ENCODE assay signal across 15 cellular contexts in the genomic region with DNA sequence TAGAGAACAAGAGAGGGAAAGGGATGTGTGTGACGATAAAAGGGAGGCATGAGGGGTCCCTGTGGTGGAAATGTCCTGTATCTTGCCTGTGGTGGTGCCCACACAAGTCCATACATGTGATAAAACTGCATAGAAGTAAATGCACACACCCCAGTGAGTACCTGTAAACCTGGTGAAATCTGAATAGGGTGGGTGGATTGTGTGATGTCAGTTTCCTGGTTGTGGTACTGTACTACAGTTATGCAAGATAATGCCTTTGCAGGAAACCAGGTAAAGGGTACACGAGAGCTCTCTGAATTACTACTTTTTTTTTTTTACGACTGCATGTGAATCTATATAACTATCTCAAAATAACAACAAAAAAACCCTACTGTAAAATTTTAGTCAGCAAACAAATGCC. TPM values are rescaled to one million over a fixed set of nuclear protein-coding genes. Genes with fewer than 3 reads are reported as not detected.
A peak's percentile ranks its signal among the peaks of the same experiment; 100 is the strongest.
DNase-seq lines count a peak whose midpoint lies in the region; ATAC-seq and TF ChIP-seq lines count a peak whose summit lies in the region.
"Had no signal": no experiment of that assay in that cellular context is flagged by ENCODE, and none has a peak within 500 bp of the region (broad histone marks: within the 10 kb centered on the region; RNA-seq: fewer than 3 reads in every experiment).

No MANE protein-coding gene starts in this region.

- intact Hi-C loops in activated CD4-positive, alpha-beta memory T cell treated with anti-CD3 and anti-CD28 coated beads for 36 hours (cut with micrococcal nuclease) = no loop called here

- CTCF ChIA-PET in activated CD8-positive, alpha-beta T cell treated with anti-CD3 and anti-CD28 coated beads, Interleukin-2, amount 10 ng/mL, durations not matched to agents 7 days and 5 days (lab: Charles Lee) = interaction anchor here (1.0 to 1.7 kb wide), 3 partner anchors 10 to 47 kb away, joined by 4 to 11 read pairs (median 4); no protein-coding TSS in a partner anchor
- CTCF ChIA-PET in activated CD4-positive, alpha-beta memory T cell treated with anti-CD3 and anti-CD28 coated beads for 36 hours (lab: Charles Lee) = interaction anchor here (0.7 to 1.4 kb wide), 3 partner anchors 23 to 60 kb away, joined by 3 read pairs; partner anchors contain the start of gene MRPL44

- no peaks in the 10 kb centered on the region for H3K27me3 Mint-ChIP-seq in activated naive CD8-positive, alpha-beta T cell
- no peaks in the 10 kb centered on the region for H3K27me3 Mint-ChIP-seq in activated naive CD8-positive, alpha-beta T cell treated with anti-CD3 and anti-CD28 coated beads for 36 hours
- H3K27me3 Mint-ChIP-seq in activated CD8-positive, alpha-beta T cell treated with anti-CD3 and anti-CD28 coated beads, Interleukin-2, amount 10 ng/mL, durations not matched to agents 7 days and 5 days (ENCODE audit: low read depth) = no peaks in the 10 kb centered on the region
- no peaks in the 10 kb centered on the region for H3K27me3 Mint-ChIP-seq in naive thymus-derived CD8-positive, alpha-beta T cell
- no peaks in the 10 kb centered on the region for H3K27me3 Mint-ChIP-seq in activated CD4-positive, alpha-beta memory T cell treated with anti-CD3 and anti-CD28 coated beads for 36 hours

- DNase-seq in activated naive CD8-positive, alpha-beta T cell treated with anti-CD3 and anti-CD28 coated beads for 36 hours = no peak
- no peak for DNase-seq in activated CD8-positive, alpha-beta T cell treated with anti-CD3 and anti-CD28 coated beads, Interleukin-2, amount 10 ng/mL, durations not matched to agents 7 days and 5 days
- DNase-seq in epithelial cell of esophagus (ENCODE audit: low read depth) (peak; percentile 77), RKO (ENCODE audit: low spot score) (no peak), NCI-H82 (lab: John Stamatoyannopoulos, UW) (no peak)
- peak in 1 of 10 donors; percentile 35 for DNase-seq in naive thymus-derived CD8-positive, alpha-beta T cell
- no peak for DNase-seq in activated CD4-positive, alpha-beta memory T cell treated with anti-CD3 and anti-CD28 coated beads for 36 hours
- DNase-seq: COR-L47, H9, NCI-H1048, NCI-H146, NCI-H2081 treated with DMSO at 0.1 percent for 48 hours, NCI-H510A treated with DMSO at 0.1 percent for 48 hours had no signal

- no peak for TF ChIP-seq CTCF in epithelial cell of esophagus (IDR thresholded peaks at IDR 0.05; ENCODE audit: insufficient read depth, low read depth, low read length, missing control alignments)

- H3K36me3 Mint-ChIP-seq in activated naive CD8-positive, alpha-beta T cell = peaks cover 4% of the 10 kb centered on the region
- H3K36me3 Mint-ChIP-seq in activated naive CD8-positive, alpha-beta T cell treated with anti-CD3 and anti-CD28 coated beads for 36 hours = peaks cover 10% of the 10 kb centered on the region
- H3K36me3 Mint-ChIP-seq in activated CD8-positive, alpha-beta T cell treated with anti-CD3 and anti-CD28 coated beads, Interleukin-2, amount 10 ng/mL, durations not matched to agents 7 days and 5 days (ENCODE audit: low read depth) = peaks cover 4% of the 10 kb centered on the region
- no peaks in the 10 kb centered on the region for H3K36me3 Mint-ChIP-seq in naive thymus-derived CD8-positive, alpha-beta T cell
- H3K36me3 Mint-ChIP-seq in activated CD4-positive, alpha-beta memory T cell treated with anti-CD3 and anti-CD28 coated beads for 36 hours = no peaks in the 10 kb centered on the region

- H3K4me3 ChIP-seq in epithelial cell of esophagus (ENCODE audit: low read length) = no peak overlapping the region

- H3K9me3 Mint-ChIP-seq in activated naive CD8-positive, alpha-beta T cell (ENCODE audit: low read depth) = no peaks in the 10 kb centered on the region
- H3K9me3 Mint-ChIP-seq in activated naive CD8-positive, alpha-beta T cell treated with anti-CD3 and anti-CD28 coated beads for 36 hours = no peaks in the 10 kb centered on the region
- H3K9me3 Mint-ChIP-seq in activated CD8-positive, alpha-beta T cell treated with anti-CD3 and anti-CD28 coated beads, Interleukin-2, amount 10 ng/mL, durations not matched to agents 7 days and 5 days (ENCODE audit: insufficient read depth) = no peaks in the 10 kb centered on the region
- H3K9me3 Mint-ChIP-seq in naive thymus-derived CD8-positive, alpha-beta T cell = no peaks in the 10 kb centered on the region
- H3K9me3 Mint-ChIP-seq in activated CD4-positive, alpha-beta memory T cell treated with anti-CD3 and anti-CD28 coated beads for 36 hours = no peaks in the 10 kb centered on the region
- H3K9me3 Mint-ChIP-seq: H9 had no signal

- H3K4me3 Mint-ChIP-seq in activated naive CD8-positive, alpha-beta T cell = peak overlapping the region; percentile 9
- no peak overlapping the region for H3K4me3 Mint-ChIP-seq in activated naive CD8-positive, alpha-beta T cell treated with anti-CD3 and anti-CD28 coated beads for 36 hours
- no peak overlapping the region for H3K4me3 Mint-ChIP-seq in activated CD8-positive, alpha-beta T cell treated with anti-CD3 and anti-CD28 coated beads, Interleukin-2, amount 10 ng/mL, durations not matched to agents 7 days and 5 days
- H3K4me3 Mint-ChIP-seq in naive thymus-derived CD8-positive, alpha-beta T cell = peak overlapping the region in 4 of 10 donors; percentile 4 to 12 (median 8)
- no peak overlapping the region for H3K4me3 Mint-ChIP-seq in activated CD4-positive, alpha-beta memory T cell treated with anti-CD3 and anti-CD28 coated beads for 36 hours
- H3K4me3 Mint-ChIP-seq: H9 had no signal

- POLR2A ChIA-PET in activated CD8-positive, alpha-beta T cell treated with anti-CD3 and anti-CD28 coated beads, Interleukin-2, amount 10 ng/mL, durations not matched to agents 7 days and 5 days (lab: Charles Lee) = no interaction called here
- POLR2A ChIA-PET in naive thymus-derived CD8-positive, alpha-beta T cell (lab: Charles Lee) = no interaction called here
- POLR2A ChIA-PET in activated CD4-positive, alpha-beta memory T cell treated with anti-CD3 and anti-CD28 coated beads for 36 hours (lab: Charles Lee) = no interaction called here

- ATAC-seq in activated CD8-positive, alpha-beta T cell treated with anti-CD3 and anti-CD28 coated beads, Interleukin-2, amount 10 ng/mL, durations not matched to agents 7 days and 5 days = peak; percentile 73
- ATAC-seq in naive thymus-derived CD8-positive, alpha-beta T cell = peak; percentile 52 to 94
- ATAC-seq: Right ventricle myocardium inferior had no signal

- H3K4me1 Mint-ChIP-seq in activated naive CD8-positive, alpha-beta T cell (ENCODE audit: low read depth) = peaks cover 33% of the 10 kb centered on the region
- peaks cover 21% of the 10 kb centered on the region for H3K4me1 Mint-ChIP-seq in activated naive CD8-positive, alpha-beta T cell treated with anti-CD3 and anti-CD28 coated beads for 36 hours
- H3K4me1 Mint-ChIP-seq in activated CD8-positive, alpha-beta T cell treated with anti-CD3 and anti-CD28 coated beads, Interleukin-2, amount 10 ng/mL, durations not matched to agents 7 days and 5 days (ENCODE audit: low read depth) = peaks cover 19% of the 10 kb centered on the region
- H3K4me1 Mint-ChIP-seq in naive thymus-derived CD8-positive, alpha-beta T cell = peaks cover 19 to 24% (median 19%) of the 10 kb centered on the region in 4 donors
- H3K4me1 Mint-ChIP-seq in activated CD4-positive, alpha-beta memory T cell treated with anti-CD3 and anti-CD28 coated beads for 36 hours (ENCODE audit: low read depth) = peaks cover 16% of the 10 kb centered on the region

- no peak overlapping the region for H3K27ac Mint-ChIP-seq in activated naive CD8-positive, alpha-beta T cell
- H3K27ac Mint-ChIP-seq in activated naive CD8-positive, alpha-beta T cell treated with anti-CD3 and anti-CD28 coated beads for 36 hours = no peak overlapping the region
- H3K27ac Mint-ChIP-seq in activated CD8-positive, alpha-beta T cell treated with anti-CD3 and anti-CD28 coated beads, Interleukin-2, amount 10 ng/mL, durations not matched to agents 7 days and 5 days = peak overlapping the region; percentile 28
- peak overlapping the region in 6 of 10 donors; percentile 40 to 80 (median 59) for H3K27ac Mint-ChIP-seq in naive thymus-derived CD8-positive, alpha-beta T cell
- H3K27ac Mint-ChIP-seq in activated CD4-positive, alpha-beta memory T cell treated with anti-CD3 and anti-CD28 coated beads for 36 hours = no peak overlapping the region
- H3K27ac Mint-ChIP-seq: H9 had no signal

RNA-seq across cellular contexts. Expression of gene SERPINE2, which starts 22.1 kb away (rescaled TPM):
- total RNA-seq in activated naive CD8-positive, alpha-beta T cell treated with anti-CD3 and anti-CD28 coated beads for 36 hours = 10 to 100 TPM; 33.1 to 33.7 TPM
- 10 to 100 TPM; 22.2 to 22.5 TPM for total RNA-seq in activated CD8-positive, alpha-beta T cell treated with anti-CD3 and anti-CD28 coated beads, Interleukin-2, amount 10 ng/mL, durations not matched to agents 7 days and 5 days
- 1 to 10 TPM; 2.6 to 3.6 TPM for total RNA-seq in naive thymus-derived CD8-positive, alpha-beta T cell
- 10 to 100 TPM in 1 of 3 donors, 1 to 10 TPM in 2; 4.4 to 17.0 (median 7.2) TPM for polyA plus RNA-seq in naive thymus-derived CD8-positive, alpha-beta T cell
- total RNA-seq in activated CD4-positive, alpha-beta memory T cell treated with anti-CD3 and anti-CD28 coated beads for 36 hours = 10 to 100 TPM; 16.4 to 16.5 TPM

RNA-seq across cellular contexts. Expression of gene MRPL44, which starts 59.7 kb away (rescaled TPM):
- 10 to 100 TPM; 51.0 to 53.0 TPM for total RNA-seq in activated naive CD8-positive, alpha-beta T cell treated with anti-CD3 and anti-CD28 coated beads for 36 hours
- 10 to 100 TPM; 29.0 to 30.5 TPM for total RNA-seq in activated CD8-positive, alpha-beta T cell treated with anti-CD3 and anti-CD28 coated beads, Interleukin-2, amount 10 ng/mL, durations not matched to agents 7 days and 5 days
- 10 to 100 TPM; 26.5 to 30.3 TPM for total RNA-seq in naive thymus-derived CD8-positive, alpha-beta T cell
- polyA plus RNA-seq in naive thymus-derived CD8-positive, alpha-beta T cell = 10 to 100 TPM; 29.3 to 36.4 (median 31.2) TPM
- 10 to 100 TPM; 39.4 to 41.6 TPM for total RNA-seq in activated CD4-positive, alpha-beta memory T cell treated with anti-CD3 and anti-CD28 coated beads for 36 hours

Comparison
In these comparisons a context has a peak if more than half of its experiments do, and no peak if none do; other contexts are left out.
1. H3K27ac Mint-ChIP-seq: peak in activated CD8-positive, alpha-beta T cell treated with anti-CD3 and anti-CD28 coated beads, Interleukin-2, amount 10 ng/mL, durations not matched to agents 7 days and 5 days (single experiment) and naive thymus-derived CD8-positive, alpha-beta T cell (6 of 10); none in activated naive CD8-positive, alpha-beta T cell (single experiment), activated naive CD8-positive, alpha-beta T cell treated with anti-CD3 and anti-CD28 coated beads for 36 hours (single experiment) and activated CD4-positive, alpha-beta memory T cell treated with anti-CD3 and anti-CD28 coated beads for 36 hours (single experiment).